ENCODE assay signal across 33 cellular contexts in genomic region chr17:19738757-19739156, GRCh38. TPM values are rescaled to one million over a fixed set of nuclear protein-coding genes. Genes with fewer than 3 reads are reported as not detected.
"Had no signal": no experiment of that assay in that cellular context is flagged by ENCODE, and none has a peak within 500 bp of the region (broad histone marks: within the 10 kb centered on the region; RNA-seq: fewer than 3 reads in every experiment).

No MANE protein-coding gene starts in this region.

- H3K9ac ChIP-seq: neural progenitor cell had no signal

- H2AFZ ChIP-seq: neural progenitor cell had no signal

- ATAC-seq: naive thymus-derived CD4-positive, alpha-beta T cell; natural killer cell; pancreas; sciatic nerve; stimulated activated memory B cell treated with anti-CD40 and anti-IgM and Interleukin-4, amounts not matched to agents 10 μg/mL and 1 μg/mL and 100 μg/mL, for 72 hours; stimulated activated naive CD8-positive, alpha-beta T cell treated with anti-CD3 and anti-CD28 coated beads, Interleukin-15, amount 100 ng/mL, for 72 hours; stimulated activated naive CD8-positive, alpha-beta T cell treated with anti-CD3 and anti-CD28 coated beads, Interleukin-15, Interleukin-2, amounts not matched to agents 100 U/mL and 50 U/mL, for 24 hours; upper lobe of right lung had no signal

- H3K27me3 ChIP-seq: neural progenitor cell, neutrophil, pancreas, right atrium auricular region, spleen, suprapubic skin, testis, tibial artery, transverse colon, upper lobe of right lung, uterus had no signal

- H3K4me3 ChIP-seq: neural progenitor cell, pancreas, prostate gland, right atrium auricular region, skin epidermis, smooth muscle cell, spleen, suprapubic skin, testis, tibial artery, transverse colon, upper lobe of right lung, uterus had no signal

- H3K4me1 ChIP-seq: neural progenitor cell, pancreas, prostate gland, right atrium auricular region, suprapubic skin, tibial artery, upper lobe of right lung, uterus had no signal

- H3K4me2 ChIP-seq: neural progenitor cell, smooth muscle cell had no signal

- FAIRE-seq: pancreas had no signal

- DNase-seq: naive thymus-derived CD4-positive, alpha-beta T cell; natural killer cell; nucleus accumbens; retina; spleen; stimulated activated CD4-positive, alpha-beta T cell treated with anti-CD3 and anti-CD28 coated beads, Interleukin-12 subunit alpha, Interleukin-12 subunit beta, amount 100 ng/mL, for 4 hours; stimulated activated CD4-positive, alpha-beta T cell treated with anti-CD3 and anti-CD28 coated beads, Interleukin-1b, Interleukin-23, amount 100 ng/mL, for 48 hours; stimulated activated CD4-positive, alpha-beta T cell treated with anti-CD3 and anti-CD28 coated beads, Interleukin-4, amount 100 ng/mL, for 1 hour; stimulated activated CD4-positive, alpha-beta T cell treated with anti-CD3 and anti-CD28 coated beads, Interleukin-4, amount 100 ng/mL, for 4 hours; stimulated activated CD8-positive, alpha-beta memory T cell treated with anti-CD3 and anti-CD28 coated beads, Interleukin-4, amount 100 ng/mL, for 48 hours; stimulated activated naive CD4-positive, alpha-beta T cell; stimulated activated naive CD8-positive, alpha-beta T cell treated with anti-CD3 and anti-CD28 coated beads, Interleukin-15, amount 100 ng/mL, for 72 hours; stimulated activated naive CD8-positive, alpha-beta T cell treated with anti-CD3 and anti-CD28 coated beads, Interleukin-15, Interleukin-2, amounts not matched to agents 100 U/mL and 50 U/mL, for 24 hours; substantia nigra; testis; tibial artery; transverse colon; upper lobe of right lung; uterus had no signal

- H3K9me3 ChIP-seq: neutrophil, pancreas, prostate gland, right atrium auricular region, spleen, suprapubic skin, testis, tibial artery, transverse colon, upper lobe of right lung, uterus had no signal

- H3K36me3 ChIP-seq: neural progenitor cell, neutrophil, pancreas, prostate gland, right atrium auricular region, spleen, tibial artery, transverse colon, upper lobe of right lung, uterus had no signal

- H3K27ac ChIP-seq: neural progenitor cell, neutrophil, pancreas, prostate gland, right atrium auricular region, skin epidermis, spleen, suprapubic skin, testis, tibial artery, transverse colon, upper lobe of right lung, uterus had no signal

RNA-seq across cellular contexts. Expression of gene ALDH3A1, which starts 9.3 kb away (rescaled TPM):
- total RNA-seq: natural killer cell had no signal
- polyA plus RNA-seq: naive thymus-derived CD4-positive, alpha-beta T cell; smooth muscle cell had no signal

RNA-seq across cellular contexts. Expression of gene SLC47A2, which starts 22.4 kb away (rescaled TPM):
- total RNA-seq: naive thymus-derived CD4-positive, alpha-beta T cell; natural killer cell; pancreas; posterior vena cava; prostate gland; pulmonary artery endothelial cell; right atrium auricular region; sciatic nerve; smooth muscle cell; spleen; upper lobe of right lung had no signal
- polyA plus RNA-seq: naive thymus-derived CD4-positive, alpha-beta T cell; neural cell; pancreas; smooth muscle cell; urinary bladder had no signal
